Comparison of ENCODE assay signal across 11 cellular contexts in the genomic region with DNA sequence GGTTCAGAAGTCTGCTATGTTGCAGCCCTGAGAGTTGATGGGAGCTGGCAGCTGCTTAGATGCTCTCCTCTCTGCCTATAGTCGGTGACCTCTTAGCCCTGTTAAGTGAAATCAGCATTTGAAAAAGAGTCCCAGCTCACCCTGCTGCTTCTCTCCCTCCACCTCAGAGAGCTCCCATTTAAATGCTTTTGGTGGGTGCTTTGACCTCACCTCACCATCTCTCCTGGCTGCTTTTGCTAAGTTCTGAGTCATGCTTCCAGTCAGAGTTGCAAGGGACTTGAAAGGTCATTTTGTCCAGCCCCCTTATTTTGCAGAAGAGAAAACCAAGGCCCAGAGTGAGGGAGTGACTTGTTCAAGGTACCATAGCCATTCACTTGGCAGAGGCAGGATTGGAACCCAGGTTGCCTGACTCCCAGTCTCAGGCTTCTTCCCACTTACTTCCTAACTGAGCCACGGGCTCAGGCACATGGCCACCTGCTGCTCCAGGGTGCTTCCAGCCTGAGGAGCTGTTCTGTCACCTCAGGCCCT. TPM values are rescaled to one million over a fixed set of nuclear protein-coding genes. Genes with fewer than 3 reads are reported as not detected.
DNase-seq lines count a peak whose midpoint lies in the region; ATAC-seq and TF ChIP-seq lines count a peak whose summit lies in the region.
"Had no signal": no experiment of that assay in that cellular context is flagged by ENCODE, and none has a peak within 500 bp of the region (broad histone marks: within the 10 kb centered on the region; RNA-seq: fewer than 3 reads in every experiment).

No MANE protein-coding gene starts in this region.

- H3K9ac ChIP-seq in mesenchymal stem cell (ENCODE audit: low read length): peak overlapping the region; percentile 96

- DNase-seq in AG10803 (ENCODE audit: low read depth) (peak; percentile 31), HT1080 (ENCODE audit: low read depth) (peak; percentile 51), breast epithelium (ENCODE audit: low spot score in 2 of 2) (no peak), mesenchymal stem cell (peak; percentile 64), DMS 273 (lab: John Stamatoyannopoulos, UW; ENCODE audit: unreplicated experiment) (no peak), osteocyte (ENCODE audit: extremely low spot score, unreplicated experiment) (no peak)
- DNase-seq: cortex of kidney, NCI-H1048, T1000 had no signal

- H2AK5ac ChIP-seq in mesenchymal stem cell (ENCODE audit: low read length, severe bottlenecking): peak overlapping the region; percentile 57

- peaks cover 56% of the 10 kb centered on the region for H3K4me1 Mint-ChIP-seq in osteocyte (ENCODE audit: unreplicated experiment)

- H3K79me1 ChIP-seq in mesenchymal stem cell (replicated peaks; ENCODE audit: low read length, poor library complexity, severe bottlenecking): peaks cover 2% of the 10 kb centered on the region

- no peak overlapping the region for H3K18ac ChIP-seq in mesenchymal stem cell (ENCODE audit: low read depth in 1 of 2, low read length in 2 of 2)

- H4K91ac ChIP-seq in mesenchymal stem cell (ENCODE audit: low read length): no peak overlapping the region

- H3K27me3 ChIP-seq in breast epithelium (no peaks in the 10 kb centered on the region), mesenchymal stem cell (ENCODE audit: control insufficient read depth in 1 of 2, insufficient read depth in 1 of 2, low read length in 2 of 2) (peaks cover 0 to 9% of the 10 kb centered on the region in 2 experiments)

- H2BK120ac ChIP-seq in mesenchymal stem cell (ENCODE audit: low read depth, low read length): no peak overlapping the region

- H2AFZ ChIP-seq in mesenchymal stem cell (ENCODE audit: low read depth, low read length): no peak overlapping the region

- H3K9me3 Mint-ChIP-seq in osteocyte (ENCODE audit: unreplicated experiment): no peaks in the 10 kb centered on the region

- ATAC-seq in HG03442 (IDR thresholded peaks at IDR 0.05; ENCODE audit: unreplicated experiment) (no peak), GM21576 (IDR thresholded peaks at IDR 0.05; ENCODE audit: unreplicated experiment) (no peak)

- H3K4me2 ChIP-seq in mesenchymal stem cell (ENCODE audit: low read length, poor library complexity, severe bottlenecking): peak overlapping the region; percentile 26

- H3K27ac Mint-ChIP-seq in osteocyte (ENCODE audit: unreplicated experiment): no peak overlapping the region

- no peak overlapping the region for H2BK5ac ChIP-seq in mesenchymal stem cell (ENCODE audit: low read depth, low read length, poor library complexity, severe bottlenecking)

- peak overlapping the region; percentile 6 for H2BK15ac ChIP-seq in mesenchymal stem cell (ENCODE audit: low read depth, poor library complexity, severe bottlenecking)

- H3K36me3 ChIP-seq in breast epithelium (no peaks in the 10 kb centered on the region), mesenchymal stem cell (ENCODE audit: control insufficient read depth in 1 of 2, insufficient read depth in 2 of 2, low read depth in 1 of 2, low read length in 2 of 2) (peaks cover 0 to 4% of the 10 kb centered on the region in 2 experiments)

- H4K8ac ChIP-seq in mesenchymal stem cell (ENCODE audit: low read length): no peak overlapping the region

- H2BK12ac ChIP-seq in mesenchymal stem cell (ENCODE audit: low read length in 2 of 2): no peak overlapping the region

- no peak overlapping the region for H3K14ac ChIP-seq in mesenchymal stem cell (ENCODE audit: low read length in 2 of 2)

- intact Hi-C loops in breast epithelium (cut with DNase I; ENCODE audit: low total_unique reads): no loop called here

- peaks cover 12% of the 10 kb centered on the region for H3K27me3 Mint-ChIP-seq in osteocyte (ENCODE audit: unreplicated experiment)

- H3K4me1 ChIP-seq in breast epithelium (peaks cover 0 to 26% of the 10 kb centered on the region in 2 donors), mesenchymal stem cell (ENCODE audit: control insufficient read depth, insufficient read depth, low read depth, low read length) (peaks cover 45% of the 10 kb centered on the region)

- H3K4ac ChIP-seq in mesenchymal stem cell (ENCODE audit: low read depth in 1 of 2, low read length in 2 of 2): no peak overlapping the region

- H3K4me3 ChIP-seq in AG10803 (ENCODE audit: low read length) (no peak overlapping the region), breast epithelium (peak overlapping the region in 1 of 3 donors; percentile 76), mesenchymal stem cell (ENCODE audit: insufficient read depth in 1 of 2, low read depth in 1 of 2, low read length in 2 of 2) (peak overlapping the region in 1 of 2 experiments; percentile 88)

- TF ChIP-seq POLR2A in breast epithelium (IDR thresholded peaks at IDR 0.05): no peak

- no peak for TF ChIP-seq CTCF in AG10803 (conservative IDR thresholded peaks at IDR 0.05; ENCODE audit: low read length)
- TF ChIP-seq CTCF in breast epithelium (IDR thresholded peaks at IDR 0.05): no peak
- no peak for TF ChIP-seq CTCF in osteocyte (IDR thresholded peaks at IDR 0.05)

- WGBS in mesenchymal stem cell: 19% methylated on average over 1 of the region's 2 CpGs

- H3K4me3 Mint-ChIP-seq in osteocyte (ENCODE audit: unreplicated experiment): no peak overlapping the region

- peak overlapping the region; percentile 97 to 100 for H3K27ac ChIP-seq in breast epithelium
- peak overlapping the region; percentile 2 for H3K27ac ChIP-seq in mesenchymal stem cell (ENCODE audit: low read length, poor library complexity, severe bottlenecking)

- no peaks in the 10 kb centered on the region for H3K9me3 ChIP-seq in breast epithelium
- H3K9me3 ChIP-seq in mesenchymal stem cell (ENCODE audit: control insufficient read depth, low read length): no peaks in the 10 kb centered on the region

- H3K36me3 Mint-ChIP-seq in osteocyte (ENCODE audit: unreplicated experiment): no peaks in the 10 kb centered on the region

- no peak overlapping the region for H3K23ac ChIP-seq in mesenchymal stem cell (ENCODE audit: low read length in 2 of 2)

RNA-seq across cellular contexts. Expression of a gene that starts 3.3 kb away (rescaled TPM):
- 41.7 and 51.1 TPM in 2 replicates for total RNA-seq in HT1080 (2014; rRNA removed; shearing (Covaris generic))
- polyA plus RNA-seq in HT1080 (2015; cell fraction: cytosol; rRNA removed): 52.6 and 58.3 TPM in 2 replicates
- polyA plus RNA-seq in HT1080 (2015; cell fraction: nucleus; rRNA removed): 50.6 and 51.9 TPM in 2 replicates
- total RNA-seq in breast epithelium (10 to 100 TPM; 47.4 to 69.2 (median 67.2) TPM), osteocyte (62.4 and 67.5 TPM in 2 replicates)
- polyA plus RNA-seq in mesenchymal stem cell (2013, experiment 1 of 2): 73.7 TPM
- polyA plus RNA-seq in mesenchymal stem cell (2013, experiment 2 of 2): 75.7 TPM

RNA-seq across cellular contexts. Expression of a gene that starts 52.6 kb away (rescaled TPM):
- total RNA-seq in HT1080 (2014; rRNA removed; shearing (Covaris generic)): 40.4 and 43.0 TPM in 2 replicates
- polyA plus RNA-seq in HT1080 (2015; cell fraction: cytosol; rRNA removed): 22.8 and 25.1 TPM in 2 replicates
- polyA plus RNA-seq in HT1080 (2015; cell fraction: nucleus; rRNA removed): 34.3 and 35.3 TPM in 2 replicates
- total RNA-seq in breast epithelium (10 to 100 TPM in 2 of 3 donors, 1 to 10 TPM in 1; 7.8 to 39.4 (median 14.1) TPM), osteocyte (1.7 and 2.1 TPM in 2 replicates)
- 12.2 TPM for polyA plus RNA-seq in mesenchymal stem cell (2013, experiment 1 of 2)
- 12.4 TPM for polyA plus RNA-seq in mesenchymal stem cell (2013, experiment 2 of 2)

Comparison
In these comparisons a context has a peak if more than half of its experiments do, and no peak if none do; other contexts are left out.
1. DNase-seq: peak in AG10803 (single experiment), HT1080 (single experiment) and mesenchymal stem cell (single experiment); none in breast epithelium (0 of 2), DMS 273 (single experiment) and osteocyte (single experiment).